In genomic region chr7:6526997-6527378, GRCh38 we compare ENCODE assay signal across 7 cellular contexts. TPM values are rescaled to one million over a fixed set of nuclear protein-coding genes. Genes with fewer than 3 reads are reported as not detected.
A peak's percentile ranks its signal among the peaks of the same experiment; 100 is the strongest.
DNase-seq lines count a peak whose midpoint lies in the region; TF ChIP-seq lines count a peak whose summit lies in the region.

No MANE protein-coding gene starts in this region.

- intact Hi-C loops in activated T-helper 2 cell treated with anti-CD3 and anti-CD28 coated beads, Interferon-gamma antibody, Interleukin-2, Interleukin-4, amounts not matched to agents 10 μg/mL and 5 μg/mL and 100 μg/mL, durations not matched to agents 14 hours and 24 hours and 36 hours (cut with micrococcal nuclease): no loop called here
- intact Hi-C loops in spleen (cut with DNase I; ENCODE audit: low total_unique reads): no loop called here

- 28 to 40% (median 32%) methylated on average over 11 to 12 of the region's 12 CpGs for WGBS in spleen, 5 donors

- peaks cover 9% of the 10 kb centered on the region for H3K4me1 Mint-ChIP-seq in activated T-helper 2 cell treated with anti-CD3 and anti-CD28 coated beads, Interferon-gamma antibody, Interleukin-2, Interleukin-4, amounts not matched to agents 10 μg/mL and 5 μg/mL and 100 μg/mL, durations not matched to agents 14 hours and 24 hours and 36 hours (ENCODE audit: low read depth)

- POLR2A ChIA-PET in HEK293 (lab: Yijun Ruan, JAX): no interaction called here

- H3K36me3 ChIP-seq in HEK293 (ENCODE audit: control insufficient read depth in 2 of 2, insufficient read depth in 1 of 2, low read length in 2 of 2) (no peaks in the 10 kb centered on the region), spleen (no peaks in the 10 kb centered on the region), BE2C (no peaks in the 10 kb centered on the region)

- no peaks in the 10 kb centered on the region for H3K9me3 Mint-ChIP-seq in activated T-helper 2 cell treated with anti-CD3 and anti-CD28 coated beads, Interferon-gamma antibody, Interleukin-2, Interleukin-4, amounts not matched to agents 10 μg/mL and 5 μg/mL and 100 μg/mL, durations not matched to agents 14 hours and 24 hours and 36 hours

- H3K27ac ChIP-seq in HEK293 (ENCODE audit: extremely low read depth, low read depth, low read length) (no peak overlapping the region), spleen (no peak overlapping the region)

- H3K27me3 ChIP-seq in spleen (replicated peaks in 1 of 7): peaks cover 0 to 97% (median 45%) of the 10 kb centered on the region in 7 donors
- H3K27me3 ChIP-seq in BE2C: peaks cover 39% of the 10 kb centered on the region

- H3K9me3 ChIP-seq in HEK293 (ENCODE audit: control insufficient read depth, insufficient read depth, low read depth, low read length) (no peaks in the 10 kb centered on the region), spleen (no peaks in the 10 kb centered on the region), BE2C (no peaks in the 10 kb centered on the region)

- no peak for TF ChIP-seq POLR2A in spleen (IDR thresholded peaks at IDR 0.05)

- no peaks in the 10 kb centered on the region for H3K36me3 Mint-ChIP-seq in activated T-helper 2 cell treated with anti-CD3 and anti-CD28 coated beads, Interferon-gamma antibody, Interleukin-2, Interleukin-4, amounts not matched to agents 10 μg/mL and 5 μg/mL and 100 μg/mL, durations not matched to agents 14 hours and 24 hours and 36 hours (ENCODE audit: low read depth)

- no peak overlapping the region for H3K27ac Mint-ChIP-seq in activated T-helper 2 cell treated with anti-CD3 and anti-CD28 coated beads, Interferon-gamma antibody, Interleukin-2, Interleukin-4, amounts not matched to agents 10 μg/mL and 5 μg/mL and 100 μg/mL, durations not matched to agents 14 hours and 24 hours and 36 hours

- H3K4me1 ChIP-seq in HEK293 (ENCODE audit: control insufficient read depth, insufficient read depth, low read length) (no peaks in the 10 kb centered on the region), spleen (peaks cover 6 to 31% (median 22%) of the 10 kb centered on the region in 6 donors), BE2C (no peaks in the 10 kb centered on the region)

- DNase-seq in activated T-helper 2 cell treated with anti-CD3 and anti-CD28 coated beads, Interferon-gamma antibody, Interleukin-2, Interleukin-4, amounts not matched to agents 10 μg/mL and 5 μg/mL and 100 μg/mL, durations not matched to agents 14 hours and 24 hours and 36 hours (ENCODE audit: low spot score): no peak
- no peak for DNase-seq in spleen
- no peak for DNase-seq in BE2C
- DNase-seq in stimulated activated CD8-positive, alpha-beta memory T cell treated with anti-CD3 and anti-CD28 coated beads, Interleukin-4, amount 100 ng/mL, for 48 hours: no peak
- no peak for DNase-seq in inferior parietal cortex (ENCODE audit: extremely low spot score)

- CTCF ChIA-PET in HEK293 (lab: Yijun Ruan, JAX): interaction anchor here (0.8 to 2.0 kb wide), 4 partner anchors 11 to 411 kb away, joined by 3 to 7 read pairs (median 4); no protein-coding TSS in a partner anchor

- H3K4me3 ChIP-seq in HEK293 (ENCODE audit: low read depth, low read length): no peak overlapping the region
- H3K4me3 ChIP-seq in iPS-11a (ENCODE audit: low read depth, low read length): peak overlapping the region; percentile 43
- H3K4me3 ChIP-seq in spleen: peak overlapping the region; percentile 20 to 69 (median 39)
- H3K4me3 ChIP-seq in BE2C (ENCODE audit: low read depth, low read length): no peak overlapping the region

- H3K4me3 Mint-ChIP-seq in activated T-helper 2 cell treated with anti-CD3 and anti-CD28 coated beads, Interferon-gamma antibody, Interleukin-2, Interleukin-4, amounts not matched to agents 10 μg/mL and 5 μg/mL and 100 μg/mL, durations not matched to agents 14 hours and 24 hours and 36 hours (ENCODE audit: low read depth): peak overlapping the region; percentile 66

- TF ChIP-seq CTCF in HEK293 (tag by site-specific recombination; IDR thresholded peaks at IDR 0.05) (no peak), spleen (IDR thresholded peaks at IDR 0.05 in 8 of 11, conservative IDR thresholded peaks at IDR 0.05 in 3 of 11) (no peak), BE2C (IDR thresholded peaks at IDR 0.05; ENCODE audit: low read depth, low read length) (no peak)

- H3K27me3 Mint-ChIP-seq in activated T-helper 2 cell treated with anti-CD3 and anti-CD28 coated beads, Interferon-gamma antibody, Interleukin-2, Interleukin-4, amounts not matched to agents 10 μg/mL and 5 μg/mL and 100 μg/mL, durations not matched to agents 14 hours and 24 hours and 36 hours (ENCODE audit: low read depth): peaks cover 45% of the 10 kb centered on the region

TF ChIP-seq in HEK293, 187 proteins besides CTCF, POLR2A, EP300 and RAD21:
- peak; percentile 65; the same call in 1 of the 2 replicates for TF ChIP-seq EGR2 (tag by site-specific recombination; IDR thresholded peaks at IDR 0.05; ENCODE audit: low read depth)
- no peak for TF ChIP-seq ZNF426 (tag by site-specific recombination; IDR thresholded peaks at IDR 0.05)
- TF ChIP-seq ZFHX2 (tag by site-specific recombination; conservative IDR thresholded peaks at IDR 0.05): peak; percentile 50; the same call in 1 of the 2 replicates
- TF ChIP-seq HIC1 (tag by site-specific recombination; IDR thresholded peaks at IDR 0.05): no peak

RNA-seq across cellular contexts. Expression of gene GRID2IP, which starts 24.3 kb away (rescaled TPM):
- total RNA-seq in activated T-helper 2 cell treated with anti-CD3 and anti-CD28 coated beads, Interferon-gamma antibody, Interleukin-2, Interleukin-4, amounts not matched to agents 10 μg/mL and 5 μg/mL and 100 μg/mL, durations not matched to agents 14 hours and 24 hours and 36 hours: 0.18 and 0.23 TPM in 2 replicates
- 1 to 10 TPM in 1 of 7 donors, under 1 TPM in 5, not detected in 1; 0.23 to 1.0 (median 0.33) TPM for total RNA-seq in spleen
- polyA plus RNA-seq in spleen: under 1 TPM in 2 of 3 donors, not detected in 1; 0.08 to 0.16 TPM
- polyA plus RNA-seq in BE2C (2012; ENCODE audit: insufficient read depth, insufficient read length, low read depth): not detected

RNA-seq across cellular contexts. Expression of gene KDELR2, which starts 43.0 kb away (rescaled TPM):
- total RNA-seq in activated T-helper 2 cell treated with anti-CD3 and anti-CD28 coated beads, Interferon-gamma antibody, Interleukin-2, Interleukin-4, amounts not matched to agents 10 μg/mL and 5 μg/mL and 100 μg/mL, durations not matched to agents 14 hours and 24 hours and 36 hours: 68.7 and 78.3 TPM in 2 replicates
- total RNA-seq in spleen: 10 to 100 TPM; 55.4 to 77.9 (median 67.7) TPM
- 10 to 100 TPM; 20.8 to 36.1 (median 29.9) TPM for polyA plus RNA-seq in spleen
- polyA plus RNA-seq in BE2C (2012; ENCODE audit: insufficient read depth, insufficient read length, low read depth): 132 TPM

RNA-seq across cellular contexts. Expression of gene ZDHHC4, which starts 50.3 kb away (rescaled TPM):
- 23.9 and 29.9 TPM in 2 replicates for total RNA-seq in activated T-helper 2 cell treated with anti-CD3 and anti-CD28 coated beads, Interferon-gamma antibody, Interleukin-2, Interleukin-4, amounts not matched to agents 10 μg/mL and 5 μg/mL and 100 μg/mL, durations not matched to agents 14 hours and 24 hours and 36 hours
- total RNA-seq in spleen: 10 to 100 TPM; 30.9 to 46.4 (median 40.4) TPM
- polyA plus RNA-seq in spleen: 10 to 100 TPM; 26.6 to 37.2 (median 32.3) TPM
- 102 TPM for polyA plus RNA-seq in BE2C (2012; ENCODE audit: insufficient read depth, insufficient read length, low read depth)

Comparison
In these comparisons a context has a peak if more than half of its experiments do, and no peak if none do; other contexts are left out.
1. H3K4me3 ChIP-seq: peak in iPS-11a (single experiment) and spleen (8 of 8); none in HEK293 (single experiment) and BE2C (single experiment).